Comparison of ENCODE assay signal across 8 cellular contexts in genomic region chr22:43151251-43152000, GRCh38. TPM values are rescaled to one million over a fixed set of nuclear protein-coding genes. Genes with fewer than 3 reads are reported as not detected.
DNase-seq lines count a peak whose midpoint lies in the region; ATAC-seq and TF ChIP-seq lines count a peak whose summit lies in the region.

TSS of gene TSPO (plus strand) at chr22:43151559. CDS start at chr22:43159239, 7,680 bp downstream.

- H3K9me3 ChIP-seq in HUES64 (ENCODE audit: insufficient read depth, low read depth, low read length): no peaks in the 10 kb centered on the region

- H3K4me1 ChIP-seq in HUES64 (ENCODE audit: insufficient read depth, low read length): peaks cover 10% of the 10 kb centered on the region; the same call in 1 of the 2 replicates

- no peak for TF ChIP-seq CTCF in activated B cell treated with CpG ODN at 0.5 μM for 24 hours (IDR thresholded peaks at IDR 0.05)

- peak within 1 kb of the TSS; percentile 89 for H3K4me3 Mint-ChIP-seq in activated B cell treated with CpG ODN at 0.5 μM for 24 hours
- H3K4me3 Mint-ChIP-seq in immature natural killer cell: peak within 1 kb of the TSS; percentile 87 to 96 (median 92)

- peaks cover 21% of the 10 kb centered on the region for H3K27me3 ChIP-seq in HUES64 (ENCODE audit: insufficient read depth, low read length)

- H3K27ac Mint-ChIP-seq in activated B cell treated with CpG ODN at 0.5 μM for 24 hours (peak within 1 kb of the TSS; percentile 82), immature natural killer cell (peak within 1 kb of the TSS; percentile 76 to 96 (median 91))

- WGBS in HUES64: 12% methylated on average over 75 of the region's 75 CpGs

- no peaks in the 10 kb centered on the region for H3K36me3 ChIP-seq in HUES64 (ENCODE audit: insufficient read depth, low read length)

- in situ Hi-C loops in Caki2 (cut with HindIII; ENCODE audit: low pct_unique_long_range_greater_than_20kb, low sequenced_read_pairs): no loop called here

- H3K9me3 Mint-ChIP-seq in activated B cell treated with CpG ODN at 0.5 μM for 24 hours (no peaks in the 10 kb centered on the region), immature natural killer cell (no peaks in the 10 kb centered on the region)

- intact Hi-C loops in activated B cell treated with CpG ODN at 0.5 μM for 24 hours (cut with micrococcal nuclease): loop anchor here (1.0 to 5.0 kb wide), 2 partner anchors 8 to 39 kb away; partner anchors contain the start of genes BIK and MCAT

- peak within 1 kb of the TSS; percentile 44 for H3K4me3 ChIP-seq in HUES64 (ENCODE audit: low read length)
- H3K4me3 ChIP-seq in skin epidermis: peak within 1 kb of the TSS; percentile 64 to 98 (median 94)

- H3K36me3 Mint-ChIP-seq in activated B cell treated with CpG ODN at 0.5 μM for 24 hours (ENCODE audit: low read depth): peaks cover 3% of the 10 kb centered on the region
- H3K36me3 Mint-ChIP-seq in immature natural killer cell: no peaks in the 10 kb centered on the region

- peaks cover 53% of the 10 kb centered on the region for H3K4me1 Mint-ChIP-seq in activated B cell treated with CpG ODN at 0.5 μM for 24 hours
- H3K4me1 Mint-ChIP-seq in immature natural killer cell: peaks cover 29 to 44% of the 10 kb centered on the region in 2 donors

- H3K27ac ChIP-seq in HUES64 (ENCODE audit: low read depth, low read length) (no peak within 1 kb of the TSS), caudate nucleus (ENCODE audit: low read depth, low read length) (peak within 1 kb of the TSS; percentile 76), skin epidermis (peak within 1 kb of the TSS; percentile 75 to 98 (median 93))

- peak; percentile 65 for ATAC-seq in activated B cell treated with CpG ODN at 0.5 μM for 24 hours (ENCODE audit: low read depth)
- no peak for ATAC-seq in HG03469 (IDR thresholded peaks at IDR 0.05; ENCODE audit: unreplicated experiment)
- no peak for ATAC-seq in HG03565 (IDR thresholded peaks at IDR 0.05; ENCODE audit: unreplicated experiment)

- peak; percentile 52 for DNase-seq in Caki2 (ENCODE audit: low read depth)
- DNase-seq in activated B cell treated with CpG ODN at 0.5 μM for 24 hours: peak; percentile 71
- peak in 56 of 61 donors; percentile 15 to 89 (median 62) for DNase-seq in caudate nucleus (lab: John Stamatoyannopoulos, UW)
- DNase-seq in immature natural killer cell: peak; percentile 59 to 60 (median 59)

- H3K9ac ChIP-seq in HUES64 (ENCODE audit: low read depth, low read length): no peak within 1 kb of the TSS

- no peaks in the 10 kb centered on the region for H3K27me3 Mint-ChIP-seq in activated B cell treated with CpG ODN at 0.5 μM for 24 hours
- peaks cover 0 to 8% (median 2%) of the 10 kb centered on the region in 3 donors for H3K27me3 Mint-ChIP-seq in immature natural killer cell (ENCODE audit: low read depth in 3 of 3)

- POLR2A ChIA-PET in activated B cell treated with CpG ODN at 0.5 μM for 24 hours (lab: Charles Lee): interaction anchor here (1.0 kb wide), 1 partner anchor 10 kb away, joined by 3 read pairs; no protein-coding TSS in a partner anchor

- CTCF ChIA-PET in activated B cell treated with CpG ODN at 0.5 μM for 24 hours (lab: Charles Lee): no interaction called here

RNA-seq across cellular contexts. Expression of gene TSPO, which starts in this region (rescaled TPM):
- 757 and 778 TPM in 2 replicates for total RNA-seq in Caki2 (2014; rRNA removed; shearing (Covaris generic); ENCODE audit: low replicate concordance)
- polyA plus RNA-seq in HUES64 (2013, experiment 1 of 2): 6.5 TPM
- polyA plus RNA-seq in HUES64 (2013, experiment 2 of 2): 12.6 TPM
- total RNA-seq in activated B cell treated with CpG ODN at 0.5 μM for 24 hours: 40.9 and 48.2 TPM in 2 replicates
- 100 to 1,000 TPM; 338 to 509 (median 463) TPM for polyA plus RNA-seq in immature natural killer cell

Comparison
In these comparisons a context has a peak if more than half of its experiments do, and no peak if none do; other contexts are left out.
1. RNA of gene TSPO (total RNA-seq): 757 to 778 TPM in Caki2; 40.9 to 48.2 TPM in activated B cell treated with CpG ODN at 0.5 μM for 24 hours; every median in the first group is over 10 times any median in the second.
2. Peak in every context shown above with its lines, with median percentiles within 50 percentile points of each other: DNase-seq.